In the genomic region with DNA sequence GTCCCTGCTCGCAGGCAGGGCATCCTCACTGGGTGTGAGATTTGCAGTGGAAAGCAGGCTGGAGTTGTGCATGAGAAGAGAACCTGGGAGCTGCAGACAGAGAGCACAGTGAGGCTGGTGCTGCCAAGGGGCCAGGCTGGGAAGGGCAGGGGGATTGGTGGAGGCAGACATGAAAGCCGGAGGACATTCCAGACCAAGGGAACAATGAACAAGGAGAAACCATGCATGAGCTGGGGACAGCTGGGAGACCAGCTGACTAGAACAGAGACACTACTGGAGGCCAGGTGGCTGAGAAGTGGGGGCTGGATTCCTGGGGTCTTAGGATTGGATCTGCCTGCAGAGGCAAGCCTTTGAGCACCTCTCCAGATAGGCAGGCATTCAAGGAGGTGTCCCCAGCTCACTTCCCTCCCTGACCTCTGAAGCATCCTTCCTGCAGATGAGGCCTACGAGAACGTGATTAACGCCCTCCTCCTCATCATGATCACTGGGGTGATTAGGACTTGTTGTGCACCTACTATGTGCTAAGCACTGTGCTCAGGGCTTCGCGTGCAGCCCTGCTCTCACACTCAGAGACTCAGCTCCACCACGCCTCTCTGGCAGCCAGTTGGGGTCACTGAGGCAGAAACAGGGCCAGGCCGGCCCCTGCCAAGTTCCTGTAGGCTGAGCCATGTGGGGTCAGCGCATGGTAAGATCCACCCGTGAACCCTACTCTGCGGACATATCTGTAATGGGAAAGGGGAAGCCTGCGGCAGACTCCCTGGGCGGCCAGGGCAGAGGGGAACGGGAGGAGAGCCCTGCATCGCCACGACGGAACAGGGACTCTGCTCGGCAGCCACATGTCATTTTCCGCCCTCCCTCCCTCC, we compare ENCODE assay signal across 20 cellular contexts.
DNase-seq lines count a peak whose midpoint lies in the region; ATAC-seq, FAIRE-seq and TF ChIP-seq lines count a peak whose summit lies in the region.
"Had no signal": no experiment of that assay in that cellular context is flagged by ENCODE, and none has a peak within 500 bp of the region (broad histone marks: within the 10 kb centered on the region; RNA-seq: fewer than 3 reads in every experiment).

No MANE protein-coding gene starts in this region.

- WGBS in H1 (ENCODE audit: extremely low coverage in 1 of 2, insufficient coverage in 1 of 2, insufficient read length in 1 of 2, insufficient replicate concordance in 2 of 2, low coverage in 1 of 2, low lambda C conversion rate in 2 of 2, missing lambda C conversion rate in 1 of 2), 2 experiments, result 96% methylated on average over 12 of the region's 20 CpGs; no CpG with 5 or more reads in 1 of the 2 experiments

- no peak overlapping the region for H4K8ac ChIP-seq in H1 (ENCODE audit: extremely low read depth, insufficient read depth, low read length)

- H3F3A ChIP-seq in GM23338 (replicated peaks; ENCODE audit: low read depth), result no peaks in the 10 kb centered on the region

- H3K4me1 Mint-ChIP-seq in GM23338 (0 out of 3 replicates have a peak, but pooled peaks cover 3% of the 10 kb centered on the region), nephron progenitor cell (peaks cover 16% of the 10 kb centered on the region)

- no peak overlapping the region for H2BK120ac ChIP-seq in H1 (replicated peaks; ENCODE audit: low read depth, low read length)

- DNase-seq in COLO829 (ENCODE audit: low spot score) (peak; percentile 9), GM23338 (ENCODE audit: low spot score) (peak; percentile 36), H1 (ENCODE audit: low read depth in 1 of 2, low spot score in 2 of 2) (peak in 1 of 2 experiments; percentile 45), nephron progenitor cell (no peak), Karpas-422 (no peak), AML-193 (lab: John Stamatoyannopoulos, UW) (no peak), HUDEP-2 (lab: John Stamatoyannopoulos, UW; ENCODE audit: unreplicated experiment in 76 of 76) (no peak), NOMO-1 (lab: John Stamatoyannopoulos, UW; ENCODE audit: unreplicated experiment in 2 of 2) (no peak)
- DNase-seq: activated naive CD4-positive, alpha-beta T cell; Calu3; erythroblast; GF-D8; left lung; NCI-H446; SHP77 treated with DMSO at 0.1 percent for 48 hours; stimulated activated CD8-positive, alpha-beta memory T cell treated with anti-CD3 and anti-CD28 coated beads, Interleukin-4, amount 100 ng/mL, for 48 hours had no signal

- no peak for TF ChIP-seq POLR2A in H1 (IDR thresholded peaks at IDR 0.05; ENCODE audit: control extremely low read depth in 1 of 2, low read depth in 2 of 2, low read length in 2 of 2)

- H3K4ac ChIP-seq in H1 (replicated peaks; ENCODE audit: insufficient read length, low read depth, low read length), result no peak overlapping the region

- ATAC-seq in GM23338, result peak; percentile 70
- ATAC-seq: gastroesophageal sphincter, left lung had no signal

- H2AFZ ChIP-seq in GM23338, result no peak overlapping the region
- H2AFZ ChIP-seq in H1 (ENCODE audit: low read length), result no peak overlapping the region
- H2AFZ ChIP-seq in Karpas-422 (ENCODE audit: low read length), result no peak overlapping the region

- no peak overlapping the region for H3K23ac ChIP-seq in H1 (ENCODE audit: insufficient read length)

- H3K4me3 Mint-ChIP-seq in GM23338 (no peak overlapping the region), nephron progenitor cell (no peak overlapping the region)
- H3K4me3 Mint-ChIP-seq: T-helper 1 cell treated with Interleukin-12 subunit alpha and Interleukin-12 subunit beta and Interleukin-4 antibody, amounts not matched to agents 30 μg/mL and 1 μg/mL, for 36 hours had no signal

- H3K79me2 ChIP-seq in GM23338 (replicated peaks; ENCODE audit: insufficient read depth) (no peaks in the 10 kb centered on the region), H1 (ENCODE audit: control insufficient read depth in 1 of 2, insufficient read depth in 2 of 2, low read length in 2 of 2) (no peaks in the 10 kb centered on the region), Karpas-422 (ENCODE audit: low read length) (no peaks in the 10 kb centered on the region)

- no peak overlapping the region for H2BK20ac ChIP-seq in H1 (ENCODE audit: low read length)

- H3K36me3 ChIP-seq in GM23338 (ENCODE audit: insufficient read depth), result no peaks in the 10 kb centered on the region
- H3K36me3 ChIP-seq in H1 (ENCODE audit: control insufficient read depth in 2 of 4, insufficient read depth in 4 of 4, low read length in 3 of 4), result no peaks in the 10 kb centered on the region
- H3K36me3 ChIP-seq in Karpas-422 (ENCODE audit: insufficient read depth, low read length), result no peaks in the 10 kb centered on the region
- H3K36me3 ChIP-seq: gastroesophageal sphincter, left lung had no signal

- no peaks in the 10 kb centered on the region for H3K27me3 ChIP-seq in GM23338 (ENCODE audit: insufficient read depth)
- no peaks in the 10 kb centered on the region for H3K27me3 ChIP-seq in H1 (replicated peaks in 1 of 4; ENCODE audit: control insufficient read depth in 3 of 4, extremely low read depth in 1 of 4, insufficient read depth in 3 of 4, low read length in 3 of 4)
- no peaks in the 10 kb centered on the region for H3K27me3 ChIP-seq in Karpas-422 (ENCODE audit: low read length)
- H3K27me3 ChIP-seq: left lung had no signal

- H3K23me2 ChIP-seq in H1 (ENCODE audit: low read depth, low read length), result no peaks in the 10 kb centered on the region

- no peaks in the 10 kb centered on the region for H3K79me1 ChIP-seq in H1 (ENCODE audit: low read depth, low read length)

- TF ChIP-seq CTCF in GM23338 (conservative IDR thresholded peaks at IDR 0.05; ENCODE audit: low read depth in 2 of 2) (no peak), H1 (IDR thresholded peaks at IDR 0.05; ENCODE audit: control extremely low read depth in 1 of 3, insufficient read depth in 1 of 3, low read depth in 1 of 3, low read length in 3 of 3) (no peak), nephron progenitor cell (IDR thresholded peaks at IDR 0.05) (no peak)

- H2AK5ac ChIP-seq in H1 (ENCODE audit: low read depth, low read length), result 0 out of 2 replicates have a peak overlapping the region, but pooled peaks have one; percentile 53

- H4K5ac ChIP-seq in H1 (ENCODE audit: insufficient read length, low read depth, low read length), result no peak overlapping the region

- H3K18ac ChIP-seq in H1 (ENCODE audit: extremely low read depth, low read length), result no peak overlapping the region; the same call in 1 of the 2 replicates

- H3K9me3 ChIP-seq in H1 (ENCODE audit: insufficient read depth in 2 of 2, low read depth in 1 of 2, low read length in 1 of 2) (no peaks in the 10 kb centered on the region), Karpas-422 (ENCODE audit: low read length) (no peaks in the 10 kb centered on the region)
- H3K9me3 ChIP-seq: gastroesophageal sphincter, left lung had no signal

- no peak for TF ChIP-seq EP300 in H1 (IDR thresholded peaks at IDR 0.05; ENCODE audit: borderline replicate concordance in 1 of 2, low read depth in 2 of 2, low read length in 2 of 2)

- H3K14ac ChIP-seq in H1 (ENCODE audit: insufficient read length), result no peak overlapping the region

- peaks cover 11% of the 10 kb centered on the region for H3K27me3 Mint-ChIP-seq in GM23338 (ENCODE audit: insufficient read depth, low read depth, poor library complexity)
- peaks cover 24% of the 10 kb centered on the region for H3K27me3 Mint-ChIP-seq in nephron progenitor cell (ENCODE audit: low read depth, poor library complexity)

- H3K4me3 ChIP-seq in GM23338 (no peak overlapping the region), H1 (ENCODE audit: extremely low read depth in 1 of 4, insufficient read depth in 2 of 4, low read depth in 3 of 4, low read length in 4 of 4) (no peak overlapping the region), Karpas-422 (ENCODE audit: low read length) (no peak overlapping the region)
- H3K4me3 ChIP-seq: gastroesophageal sphincter, left lung, smooth muscle cell had no signal

- CTCF ChIA-PET in H1 (lab: Charles Lee; ENCODE audit: partially characterized antibody), result interaction anchor here (0.6 to 6.3 kb wide), 11 partner anchors 8 to 249 kb away, joined by 3 to 47 read pairs (median 4); a partner anchor contains a TSS

- H3K27ac Mint-ChIP-seq in GM23338 (no peak overlapping the region), nephron progenitor cell (peak overlapping the region; percentile 77)
- H3K27ac Mint-ChIP-seq: T-helper 1 cell treated with Interleukin-12 subunit alpha and Interleukin-12 subunit beta and Interleukin-4 antibody, amounts not matched to agents 30 μg/mL and 1 μg/mL, for 36 hours had no signal

- no peak for FAIRE-seq in H1 (lab: Jason Lieb, UNC)
- FAIRE-seq: GM12891 had no signal

- peak overlapping the region; percentile 3 for H4K91ac ChIP-seq in H1 (replicated peaks; ENCODE audit: insufficient read length, low read length)

- H3K9ac ChIP-seq in H1 (replicated peaks in 1 of 4; ENCODE audit: extremely low read depth in 1 of 4, low read depth in 3 of 4, low read length in 3 of 4) (no peak overlapping the region), Karpas-422 (ENCODE audit: low read length) (no peak overlapping the region)

- H4K20me1 ChIP-seq in GM23338 (replicated peaks; ENCODE audit: insufficient read depth) (no peaks in the 10 kb centered on the region), H1 (replicated peaks in 1 of 2; ENCODE audit: control insufficient read depth in 1 of 2, insufficient read depth in 2 of 2, low read length in 2 of 2) (no peaks in the 10 kb centered on the region), Karpas-422 (ENCODE audit: insufficient read depth, low read depth, low read length) (no peaks in the 10 kb centered on the region)

- no peak overlapping the region for H3K56ac ChIP-seq in H1 (replicated peaks; ENCODE audit: insufficient read length, low read depth, low read length)

- POLR2A ChIA-PET in H1 (lab: Charles Lee; ENCODE audit: partially characterized antibody), result interaction anchor here (0.6 kb wide), 1 partner anchor 179 kb away, joined by 6 read pairs; no protein-coding TSS in a partner anchor

- H3K4me1 ChIP-seq in GM23338 (ENCODE audit: insufficient read depth) (no peaks in the 10 kb centered on the region), H1 (replicated peaks in 1 of 4; ENCODE audit: control insufficient read depth in 3 of 4, insufficient read depth in 4 of 4, low read length in 3 of 4) (peaks cover 0 to 6% (median 0%) of the 10 kb centered on the region in 4 experiments; a peak in 2 of 7 replicates), Karpas-422 (ENCODE audit: low read length) (no peaks in the 10 kb centered on the region)
- H3K4me1 ChIP-seq: gastroesophageal sphincter, left lung had no signal

- no peaks in the 10 kb centered on the region for H3K9me2 ChIP-seq in GM23338 (ENCODE audit: insufficient read depth)
- no peaks in the 10 kb centered on the region for H3K9me2 ChIP-seq in Karpas-422 (replicated peaks; ENCODE audit: insufficient read depth, low read length)

- H3K4me2 ChIP-seq in GM23338 (no peak overlapping the region), H1 (ENCODE audit: insufficient read depth in 1 of 2, low read depth in 2 of 2, low read length in 2 of 2) (no peak overlapping the region), Karpas-422 (ENCODE audit: low read depth, low read length, poor library complexity, severe bottlenecking) (no peak overlapping the region)
- H3K4me2 ChIP-seq: smooth muscle cell had no signal

- H3K36me3 Mint-ChIP-seq in GM23338 (ENCODE audit: low read depth) (no peaks in the 10 kb centered on the region; the same call in 2 of the 3 replicates), nephron progenitor cell (ENCODE audit: low read depth) (peaks cover 11% of the 10 kb centered on the region)

- peak overlapping the region; percentile 71; the same call in 1 of the 2 replicates for H2BK12ac ChIP-seq in H1 (ENCODE audit: low read depth, low read length)

- no peak overlapping the region for H2BK5ac ChIP-seq in H1 (ENCODE audit: low read depth, low read length)

- no peaks in the 10 kb centered on the region; the same call in 2 of the 3 replicates for H3K9me3 Mint-ChIP-seq in GM23338
- peaks cover 11% of the 10 kb centered on the region for H3K9me3 Mint-ChIP-seq in nephron progenitor cell
- H3K9me3 Mint-ChIP-seq: T-helper 1 cell treated with Interleukin-12 subunit alpha and Interleukin-12 subunit beta and Interleukin-4 antibody, amounts not matched to agents 30 μg/mL and 1 μg/mL, for 36 hours had no signal

- TF ChIP-seq RAD21 in H1 (IDR thresholded peaks at IDR 0.05 in 1 of 2, conservative IDR thresholded peaks at IDR 0.05 in 1 of 2; ENCODE audit: low read depth in 2 of 2, low read length in 2 of 2), result no peak

- no peak overlapping the region for H3K27ac ChIP-seq in GM23338 (ENCODE audit: low read depth)
- H3K27ac ChIP-seq in H1 (ENCODE audit: low read depth, low read length), result no peak overlapping the region
- no peak overlapping the region for H3K27ac ChIP-seq in Karpas-422 (ENCODE audit: low read length)
- H3K27ac ChIP-seq: gastroesophageal sphincter, left lung had no signal

- H2BK15ac ChIP-seq in H1 (ENCODE audit: low read length), result peak overlapping the region; percentile 19; the same call in 1 of the 2 replicates

Comparison
In these comparisons a context has a peak if more than half of its experiments do, and no peak if none do; other contexts are left out.
1. DNase-seq: peak in COLO829 (single experiment) and GM23338 (single experiment); none in nephron progenitor cell (single experiment), Karpas-422 (single experiment), AML-193 (0 of 2), HUDEP-2 (0 of 76) and NOMO-1 (0 of 2).